11 cellular contexts compared by ENCODE assay signal in genomic region chr5:143652104-143652700, GRCh38.
DNase-seq lines count a peak whose midpoint lies in the region; ATAC-seq and TF ChIP-seq lines count a peak whose summit lies in the region.
"Had no signal": no experiment of that assay in that cellular context is flagged by ENCODE, and none has a peak within 500 bp of the region (broad histone marks: within the 10 kb centered on the region; RNA-seq: fewer than 3 reads in every experiment).

No MANE protein-coding gene starts in this region.

- H3K4me3 ChIP-seq in epithelial cell of esophagus (ENCODE audit: low read length) = no peak overlapping the region
- H3K4me3 ChIP-seq: smooth muscle cell had no signal

- TF ChIP-seq CTCF in epithelial cell of esophagus (IDR thresholded peaks at IDR 0.05; ENCODE audit: insufficient read depth, low read depth, low read length, missing control alignments) = no peak

- ATAC-seq in HG03159 (IDR thresholded peaks at IDR 0.05; ENCODE audit: unreplicated experiment) (no peak), GM19328 (IDR thresholded peaks at IDR 0.05; ENCODE audit: unreplicated experiment) (no peak)
- ATAC-seq: PC-3; stimulated activated memory B cell treated with anti-CD40 and anti-IgM and Interleukin-4, amounts not matched to agents 10 μg/mL and 1 μg/mL and 100 μg/mL, for 72 hours had no signal

- DNase-seq in stimulated activated CD4-positive, alpha-beta T cell treated with anti-CD3 and anti-CD28 coated beads, Interleukin-12 subunit alpha, Interleukin-12 subunit beta, amount 100 ng/mL, for 48 hours (ENCODE audit: low read depth in 2 of 3, low spot score in 1 of 3) = peak in 2 of 3 donors; percentile 16 to 25
- no peak for DNase-seq in stimulated activated CD4-positive, alpha-beta T cell treated with anti-CD3 and anti-CD28 coated beads, Interleukin-4, amount 100 ng/mL, for 4 hours
- peak; percentile 42 for DNase-seq in NCI-H524 treated with DMSO at 0.1 percent for 48 hours (lab: John Stamatoyannopoulos, UW)
- DNase-seq in epithelial cell of esophagus (ENCODE audit: low read depth) = peak; percentile 44
- no peak for DNase-seq in NCI-H187 (lab: John Stamatoyannopoulos, UW)
- DNase-seq: NCI-H1092 treated with DMSO at 0.1 percent for 48 hours, PC-3 had no signal

Comparison
In these comparisons a context has a peak if more than half of its experiments do, and no peak if none do; other contexts are left out.
1. DNase-seq: peak in stimulated activated CD4-positive, alpha-beta T cell treated with anti-CD3 and anti-CD28 coated beads, Interleukin-12 subunit alpha, Interleukin-12 subunit beta, amount 100 ng/mL, for 48 hours (2 of 3), NCI-H524 treated with DMSO at 0.1 percent for 48 hours (single experiment) and epithelial cell of esophagus (single experiment); none in stimulated activated CD4-positive, alpha-beta T cell treated with anti-CD3 and anti-CD28 coated beads, Interleukin-4, amount 100 ng/mL, for 4 hours (0 of 2) and NCI-H187 (0 of 2).